ENCODE assay signal across 8 cellular contexts in genomic region chr5:159050408-159051091, GRCh38. TPM values are rescaled to one million over a fixed set of nuclear protein-coding genes. Genes with fewer than 3 reads are reported as not detected.
A peak's percentile ranks its signal among the peaks of the same experiment; 100 is the strongest.
DNase-seq lines count a peak whose midpoint lies in the region; ATAC-seq and TF ChIP-seq lines count a peak whose summit lies in the region.

No MANE protein-coding gene starts in this region.

- BruUV-seq in PC-3 (replicated peaks; lab: Mats Ljungman, UMichigan), result no TSS peak

- peak in 1 of 2 donors; percentile 26 for TF ChIP-seq EP300 in tibial nerve (IDR thresholded peaks at IDR 0.05)

- H3K9me2 ChIP-seq in PC-3 (replicated peaks; ENCODE audit: low read length), result no peaks in the 10 kb centered on the region
- no peaks in the 10 kb centered on the region for H3K9me2 ChIP-seq in hepatocyte (replicated peaks; ENCODE audit: insufficient read depth)

- intact Hi-C loops in PC-3 (cut with micrococcal nuclease), result loop anchor here (5.0 kb wide), 1 partner anchor 353 kb away; no protein-coding TSS in a partner anchor
- intact Hi-C loops in right lobe of liver (cut with DNase I), result no loop called here

- H3K79me2 ChIP-seq in PC-3 (ENCODE audit: low read length) (no peaks in the 10 kb centered on the region), hepatocyte (no peaks in the 10 kb centered on the region)

- 44% methylated on average over 6 of the region's 6 CpGs for WGBS in hepatocyte (ENCODE audit: low lambda C conversion rate, missing lambda C conversion rate)
- 55 to 67% methylated on average over 6 of the region's 6 CpGs for WGBS in tibial nerve, 2 donors
- WGBS in right lobe of liver (ENCODE audit: insufficient coverage, low coverage, low lambda C conversion rate, missing lambda C conversion rate), result 64% methylated on average over 5 of the region's 6 CpGs

- H3K9me3 ChIP-seq in PC-3 (ENCODE audit: low read length) (no peaks in the 10 kb centered on the region), hepatocyte (ENCODE audit: low read depth) (no peaks in the 10 kb centered on the region), tibial nerve (no peaks in the 10 kb centered on the region), right lobe of liver (no peaks in the 10 kb centered on the region)

- TF ChIP-seq POLR2A in GM18951 (IDR thresholded peaks at IDR 0.05; ENCODE audit: extremely low read depth, insufficient read depth, insufficient read length), result peak; percentile 47
- no peak for TF ChIP-seq POLR2A in tibial nerve (IDR thresholded peaks at IDR 0.05)
- no peak for TF ChIP-seq POLR2A in right lobe of liver (IDR thresholded peaks at IDR 0.05)

- CTCF ChIA-PET in PC-3 (lab: Charles Lee), result no interaction called here

- no peak overlapping the region for H3K4me3 ChIP-seq in PC-3 (ENCODE audit: low read length)
- no peak overlapping the region for H3K4me3 ChIP-seq in hepatocyte
- H3K4me3 ChIP-seq in tibial nerve, result peak overlapping the region in 1 of 4 donors; percentile 36
- H3K4me3 ChIP-seq in right lobe of liver, result no peak overlapping the region

- no peak for TF ChIP-seq CTCF in PC-3 (conservative IDR thresholded peaks at IDR 0.05; ENCODE audit: low read depth, low read length)
- no peak for TF ChIP-seq CTCF in hepatocyte (IDR thresholded peaks at IDR 0.05; ENCODE audit: poor library complexity)
- TF ChIP-seq CTCF in tibial nerve (IDR thresholded peaks at IDR 0.05), result no peak
- no peak for TF ChIP-seq CTCF in right lobe of liver (IDR thresholded peaks at IDR 0.05)

- ATAC-seq in HG02943 (IDR thresholded peaks at IDR 0.05; ENCODE audit: low read depth, unreplicated experiment) (peak; percentile 49), PC-3 (peak; percentile 27), right lobe of liver (no peak)

- H3F3A ChIP-seq in PC-3 (ENCODE audit: low read length, unreplicated experiment), result no peaks in the 10 kb centered on the region

- no peak overlapping the region for H3K9ac ChIP-seq in PC-3 (ENCODE audit: low read length)

- H3K4me1 ChIP-seq in PC-3 (ENCODE audit: insufficient read depth, low read length) (no peaks in the 10 kb centered on the region), hepatocyte (ENCODE audit: insufficient read depth) (peaks cover 15% of the 10 kb centered on the region), tibial nerve (peaks cover 0 to 53% (median 14%) of the 10 kb centered on the region in 4 donors), right lobe of liver (no peaks in the 10 kb centered on the region)

- POLR2A ChIA-PET in PC-3 (lab: Charles Lee; ENCODE audit: unreplicated experiment), result no interaction called here

- in situ Hi-C loops in GM18951 (cut with MboI; ENCODE audit: low sequenced_read_pairs, unreplicated experiment), result no loop called here

- H3K4me2 ChIP-seq in PC-3 (ENCODE audit: low read length) (no peak overlapping the region), hepatocyte (peak overlapping the region; percentile 92)

- no peaks in the 10 kb centered on the region for H3K36me3 ChIP-seq in PC-3 (ENCODE audit: low read depth, low read length)
- no peaks in the 10 kb centered on the region for H3K36me3 ChIP-seq in hepatocyte (replicated peaks; ENCODE audit: insufficient read depth, low read depth)
- H3K36me3 ChIP-seq in tibial nerve, result no peaks in the 10 kb centered on the region
- no peaks in the 10 kb centered on the region for H3K36me3 ChIP-seq in right lobe of liver

- H3K27me3 ChIP-seq in PC-3 (ENCODE audit: low read length), result no peaks in the 10 kb centered on the region
- peaks cover 60% of the 10 kb centered on the region for H3K27me3 ChIP-seq in hepatocyte
- H3K27me3 ChIP-seq in tibial nerve, result no peaks in the 10 kb centered on the region
- no peaks in the 10 kb centered on the region for H3K27me3 ChIP-seq in right lobe of liver

- DNase-seq in PC-3, result peak; percentile 17
- no peak for DNase-seq in hepatocyte (ENCODE audit: low spot score)
- no peak for DNase-seq in tibial nerve (ENCODE audit: low spot score in 2 of 2)
- DNase-seq in right lobe of liver, result no peak
- no peak for DNase-seq in DMS53 treated with DMSO at 0.1 percent for 48 hours (lab: John Stamatoyannopoulos, UW; ENCODE audit: unreplicated experiment)
- DNase-seq in ecto neural progenitor cell (ENCODE audit: low spot score), result no peak

- peak overlapping the region; percentile 42; the same call in 1 of the 2 replicates for H2AFZ ChIP-seq in PC-3 (ENCODE audit: low read length)
- H2AFZ ChIP-seq in hepatocyte, result no peak overlapping the region

- H3K27ac ChIP-seq in PC-3 (ENCODE audit: low read length) (no peak overlapping the region), hepatocyte (peak overlapping the region; percentile 59), tibial nerve (peak overlapping the region; percentile 42 to 83 (median 62)), right lobe of liver (peak overlapping the region in 1 of 3 donors; percentile 6)

- H4K20me1 ChIP-seq in PC-3 (ENCODE audit: low read length) (no peaks in the 10 kb centered on the region), hepatocyte (ENCODE audit: insufficient read depth, poor library complexity, severe bottlenecking) (no peaks in the 10 kb centered on the region)

RNA-seq across cellular contexts. Expression of gene EBF1, which starts 49.2 kb away (rescaled TPM):
- total RNA-seq in PC-3 (2014; rRNA removed) (0.29 and 1.3 TPM in 2 replicates), hepatocyte (6.5 and 12.1 TPM in 2 replicates), tibial nerve (10 to 100 TPM; 47.4 to 76.5 (median 53.9) TPM), right lobe of liver (under 1 TPM; 0.06 to 0.51 (median 0.26) TPM)
- polyA plus RNA-seq in hepatocyte, result 7.8 and 9.4 TPM in 2 replicates

Comparison
In these comparisons a context has a peak if more than half of its experiments do, and no peak if none do; other contexts are left out.
1. ATAC-seq: peak in HG02943 (single experiment) and PC-3 (single experiment); none in right lobe of liver (0 of 4).